In genomic region chr6:75600694-75601265, GRCh38 we compare ENCODE assay signal across 7 cellular contexts. TPM values are rescaled to one million over a fixed set of nuclear protein-coding genes. Genes with fewer than 3 reads are reported as not detected.
DNase-seq lines count a peak whose midpoint lies in the region; ATAC-seq, FAIRE-seq and TF ChIP-seq lines count a peak whose summit lies in the region.

No MANE protein-coding gene starts in this region.

- H3T11ph ChIP-seq in H9 (ENCODE audit: low read length), result no peak overlapping the region

- no peaks in the 10 kb centered on the region for H3K9me1 ChIP-seq in endothelial cell of umbilical vein (replicated peaks; ENCODE audit: control insufficient read depth, extremely low read depth, insufficient read depth, low read length)

- peak overlapping the region in 2 of 3 experiments; percentile 22 to 45; a peak in 3 of 7 replicates for H3K27ac Mint-ChIP-seq in H9

- no peak overlapping the region for H2AK5ac ChIP-seq in H9 (ENCODE audit: insufficient read length, low read length)

- no peak overlapping the region for H3K27ac ChIP-seq in H9 (ENCODE audit: insufficient read length, low read depth, low read length)
- H3K27ac ChIP-seq in endothelial cell of umbilical vein (ENCODE audit: insufficient read depth, low read depth, low read length), result peak overlapping the region; percentile 95

- no peak overlapping the region for H3K9ac ChIP-seq in H9 (ENCODE audit: extremely low read depth, insufficient read length, low read length)
- H3K9ac ChIP-seq in NT2/D1 (ENCODE audit: insufficient read length, low read depth), result peak overlapping the region; percentile 21
- peak overlapping the region; percentile 92 for H3K9ac ChIP-seq in endothelial cell of umbilical vein (replicated peaks; ENCODE audit: extremely low read depth, insufficient read depth, low read length)

- in situ Hi-C loops in GM13977 (cut with MboI; ENCODE audit: low pct_unique_long_range_greater_than_20kb, low sequenced_read_pairs, unreplicated experiment), result no loop called here

- no peak overlapping the region for H2BK12ac ChIP-seq in H9 (ENCODE audit: insufficient read length, low read depth, low read length)

- POLR2A ChIA-PET in endothelial cell of umbilical vein (lab: Charles Lee), result interaction anchor here (1.4 kb wide), 1 partner anchor 316 kb away, joined by 5 read pairs; the partner anchor contains the start of gene TMEM30A

- ATAC-seq in GM19351 (IDR thresholded peaks at IDR 0.05; ENCODE audit: unreplicated experiment), result no peak

- H3K36me3 ChIP-seq in NT2/D1 (ENCODE audit: insufficient read depth, insufficient read length, low read length) (no peaks in the 10 kb centered on the region), endothelial cell of umbilical vein (ENCODE audit: control insufficient read depth in 2 of 2, extremely low read depth in 1 of 2, insufficient read depth in 2 of 2, low read length in 2 of 2) (no peaks in the 10 kb centered on the region)

- intact Hi-C loops in endothelial cell of umbilical vein (cut with micrococcal nuclease), result loop anchor here (5.0 kb wide), 1 partner anchor 152 kb away; no protein-coding TSS in a partner anchor

- H4K8ac ChIP-seq in H9 (replicated peaks; ENCODE audit: insufficient read length, low read depth, low read length), result no peak overlapping the region

- H3K4me3 ChIP-seq in NT2/D1 (ENCODE audit: insufficient read length, low read depth) (no peak overlapping the region), endothelial cell of umbilical vein (replicated peaks in 1 of 3; ENCODE audit: insufficient read depth in 1 of 3, low read depth in 1 of 3, low read length in 3 of 3) (peak overlapping the region in 1 of 3 experiments; percentile 98)

- H3K79me1 ChIP-seq in H9 (ENCODE audit: insufficient read depth, low read depth, low read length, poor library complexity, severe bottlenecking), result no peaks in the 10 kb centered on the region

- H2BK5ac ChIP-seq in H9 (ENCODE audit: insufficient read length, low read length), result no peak overlapping the region

- TF ChIP-seq POLR2A in endothelial cell of umbilical vein (IDR thresholded peaks at IDR 0.05; ENCODE audit: low read depth, low read length), result no peak

- H2BK20ac ChIP-seq in H9 (ENCODE audit: low read depth, low read length, poor library complexity, severe bottlenecking), result no peak overlapping the region

- WGBS in H9 (ENCODE audit: extremely low coverage, insufficient read length, low lambda C conversion rate), result no CpG with 5 or more reads among the region's 11 CpGs

- H3K4me2 ChIP-seq in H9 (ENCODE audit: insufficient read depth, insufficient read length, low read length) (no peak overlapping the region), endothelial cell of umbilical vein (ENCODE audit: insufficient read depth, low read length) (peak overlapping the region; percentile 95)

- no peak overlapping the region for H3K23ac ChIP-seq in H9 (ENCODE audit: insufficient read length, low read depth, low read length)

- H3K27me3 ChIP-seq in H9 (ENCODE audit: insufficient read depth, low read length) (no peaks in the 10 kb centered on the region), NT2/D1 (ENCODE audit: insufficient read depth, insufficient read length) (no peaks in the 10 kb centered on the region), endothelial cell of umbilical vein (ENCODE audit: control insufficient read depth in 2 of 2, insufficient read depth in 2 of 2, low read length in 2 of 2) (no peaks in the 10 kb centered on the region)

- H3K27me3 Mint-ChIP-seq in H9 (ENCODE audit: low read depth), result no peaks in the 10 kb centered on the region

- no peak overlapping the region for H2BK15ac ChIP-seq in H9 (ENCODE audit: low read depth, low read length)

- H3K18ac ChIP-seq in H9 (ENCODE audit: insufficient read length, low read depth, low read length), result no peak overlapping the region

- no peak overlapping the region for H3K4ac ChIP-seq in H9 (ENCODE audit: low read depth, low read length)

- H4K5ac ChIP-seq in H9 (ENCODE audit: insufficient read length, low read depth, low read length), result no peak overlapping the region

- H3K9me3 Mint-ChIP-seq in H9, result peaks cover 0 to 3% of the 10 kb centered on the region in 2 experiments; a peak in 1 of 5 replicates

- H3K79me2 ChIP-seq in H9 (ENCODE audit: insufficient read depth, low read length) (peaks cover 31% of the 10 kb centered on the region), endothelial cell of umbilical vein (ENCODE audit: control insufficient read depth, insufficient read depth, low read length) (peaks cover 46% of the 10 kb centered on the region)

- H4K20me1 ChIP-seq in H9 (ENCODE audit: control insufficient read depth, insufficient read depth, insufficient read length) (no peaks in the 10 kb centered on the region), endothelial cell of umbilical vein (replicated peaks; ENCODE audit: control insufficient read depth, extremely low read depth, insufficient read depth, low read length) (no peaks in the 10 kb centered on the region)

- H3K9me3 ChIP-seq in H9 (ENCODE audit: control insufficient read depth, low read depth, low read length) (no peaks in the 10 kb centered on the region), NT2/D1 (ENCODE audit: insufficient read depth, low read length) (no peaks in the 10 kb centered on the region), endothelial cell of umbilical vein (replicated peaks; ENCODE audit: control insufficient read depth, insufficient read depth, low read length) (no peaks in the 10 kb centered on the region)

- dilution Hi-C loops in endothelial cell of umbilical vein (cut with MboI; ENCODE audit: extremely low pct_ligation_motif_present, low sequenced_read_pairs), result no loop called here

- no peak for DNase-seq in H9
- DNase-seq in NT2/D1 (ENCODE audit: low read depth, low spot score), result no peak
- peak; percentile 41 for DNase-seq in endothelial cell of umbilical vein (ENCODE audit: low read depth, low spot score)
- peak; percentile 46 for DNase-seq in retina
- DNase-seq in AG08396 (ENCODE audit: low spot score), result no peak
- no peak for DNase-seq in GM13977 (ENCODE audit: low spot score)

- peak overlapping the region; percentile 68 to 97 for H3K4me3 Mint-ChIP-seq in H9

- H2AFZ ChIP-seq in H9 (ENCODE audit: low read length) (no peak overlapping the region), endothelial cell of umbilical vein (ENCODE audit: low read depth, low read length) (peak overlapping the region; percentile 69)

- H3K4me1 ChIP-seq in H9 (ENCODE audit: insufficient read depth, low read length) (no peaks in the 10 kb centered on the region), NT2/D1 (ENCODE audit: insufficient read depth, insufficient read length) (no peaks in the 10 kb centered on the region), endothelial cell of umbilical vein (ENCODE audit: control insufficient read depth, extremely low read depth, insufficient read depth, low read length) (peaks cover 11% of the 10 kb centered on the region)

- no peak for FAIRE-seq in endothelial cell of umbilical vein (lab: Jason Lieb, UNC)

- H3K14ac ChIP-seq in H9 (ENCODE audit: insufficient read depth, low read length), result no peak overlapping the region

- no TSS peak for BruUV-seq in endothelial cell of umbilical vein (replicated peaks; lab: Mats Ljungman, UMichigan)

- peaks cover 5% of the 10 kb centered on the region for H3K23me2 ChIP-seq in H9 (ENCODE audit: insufficient read length, low read depth, low read length, poor library complexity, severe bottlenecking)

- no peak overlapping the region for H4K91ac ChIP-seq in H9 (ENCODE audit: insufficient read length, low read depth, low read length)

- no peak overlapping the region for H2BK120ac ChIP-seq in H9 (ENCODE audit: low read depth, low read length, poor library complexity, severe bottlenecking)

- no peak overlapping the region for H3K56ac ChIP-seq in H9 (ENCODE audit: insufficient read length, low read depth, low read length)

- TF ChIP-seq CTCF in H9 (conservative IDR thresholded peaks at IDR 0.05), result no peak
- no peak for TF ChIP-seq CTCF in endothelial cell of umbilical vein (IDR thresholded peaks at IDR 0.05; ENCODE audit: extremely low read depth in 1 of 2, insufficient read depth in 1 of 2, low read depth in 1 of 2, low read length in 2 of 2)
- no peak for TF ChIP-seq CTCF in GM13977 (IDR thresholded peaks at IDR 0.05; ENCODE audit: extremely low read depth, insufficient read depth, missing control alignments)

- H3K4me1 Mint-ChIP-seq in H9, result peaks cover 24 to 27% of the 10 kb centered on the region in 2 experiments

- H3K36me3 Mint-ChIP-seq in H9 (ENCODE audit: insufficient read depth in 1 of 3, low read depth in 3 of 3), result peaks cover 0 to 10% (median 6%) of the 10 kb centered on the region in 3 experiments; a peak in 3 of 7 replicates

- CTCF ChIA-PET in endothelial cell of umbilical vein (lab: Charles Lee), result interaction anchor here (1.2 to 1.5 kb wide), 3 partner anchors 11 to 27 kb away, joined by 3 to 5 read pairs (median 4); no protein-coding TSS in a partner anchor

TF ChIP-seq in endothelial cell of umbilical vein, 7 proteins besides CTCF, POLR2A, EP300 and RAD21:
- TF ChIP-seq MAX (IDR thresholded peaks at IDR 0.05; ENCODE audit: insufficient read depth, insufficient read length), result no peak
- TF ChIP-seq POLR2AphosphoS5 (IDR thresholded peaks at IDR 0.05; ENCODE audit: insufficient read depth, low read depth, low read length), result no peak
- no peak for TF ChIP-seq JUN (IDR thresholded peaks at IDR 0.05; ENCODE audit: borderline replicate concordance, insufficient read depth, insufficient read length, low read depth)
- no peak for TF ChIP-seq MYC (IDR thresholded peaks at IDR 0.05; ENCODE audit: low read depth, low read length)
- TF ChIP-seq GATA2 (IDR thresholded peaks at IDR 0.05; ENCODE audit: insufficient read depth, insufficient read length, low read depth, low read length), result no peak
- TF ChIP-seq EZH2 (IDR thresholded peaks at IDR 0.05; ENCODE audit: borderline replicate concordance, low read depth, low read length, severe bottlenecking), result no peak
- TF ChIP-seq FOS (IDR thresholded peaks at IDR 0.05; ENCODE audit: borderline replicate concordance, insufficient read depth, low read length), result no peak

RNA-seq across cellular contexts. Expression of gene SENP6, which starts 0.9 kb away (rescaled TPM):
- total RNA-seq in H9 (2021) (115 and 116 TPM in 2 replicates), endothelial cell of umbilical vein (97.7 and 99.1 TPM in 2 replicates)
- 7.8 and 11.5 TPM in 2 replicates for polyA plus RNA-seq in endothelial cell of umbilical vein
- polyA plus RNA-seq in endothelial cell of umbilical vein (2011; cell fraction: cytosol; rRNA removed), result 20.6 TPM in 2 replicates
- polyA plus RNA-seq in endothelial cell of umbilical vein (2011; cell fraction: nucleus; rRNA removed), result 72.7 and 103 TPM in 2 replicates
- 40.2 and 54.0 TPM in 2 replicates for polyA plus RNA-seq in endothelial cell of umbilical vein (2012)
- 25.0 and 25.3 TPM in 2 replicates for polyA minus RNA-seq in endothelial cell of umbilical vein
- polyA minus RNA-seq in endothelial cell of umbilical vein (2011; cell fraction: cytosol; rRNA and poly(A)+ RNA removed), result 23.7 TPM
- polyA minus RNA-seq in endothelial cell of umbilical vein (2011; cell fraction: nucleus; rRNA and poly(A)+ RNA removed), result 113 and 147 TPM in 2 replicates

Comparison
In these comparisons a context has a peak if more than half of its experiments do, and no peak if none do; other contexts are left out.
1. DNase-seq: peak in endothelial cell of umbilical vein (single experiment) and retina (single experiment); none in H9 (single experiment), NT2/D1 (single experiment), AG08396 (single experiment) and GM13977 (single experiment).